Comparison of ENCODE assay signal across 3 cellular contexts in the genomic region with DNA sequence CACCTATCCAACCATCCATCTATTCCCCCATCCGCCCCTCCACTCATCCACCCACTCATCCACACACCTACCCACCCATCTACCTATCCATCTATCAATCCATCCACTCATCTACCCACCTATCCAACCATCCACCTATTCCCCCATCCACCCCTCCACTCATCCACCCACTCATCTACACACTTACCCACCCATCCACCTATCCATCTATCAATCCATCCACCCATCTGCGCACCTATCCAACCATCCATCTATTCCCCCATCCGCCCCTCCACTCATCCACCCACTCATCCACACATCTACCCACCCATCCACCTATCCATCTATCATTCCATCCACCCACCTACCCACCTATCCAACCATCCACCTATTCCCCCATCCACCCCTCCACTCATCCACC.
A peak's percentile ranks its signal among the peaks of the same experiment; 100 is the strongest.
DNase-seq lines count a peak whose midpoint lies in the region; ATAC-seq, FAIRE-seq and TF ChIP-seq lines count a peak whose summit lies in the region.
"Not testable (repeated sequence)": the region's sequence is repeated elsewhere in the genome, so short reads cannot be mapped to it uniquely, and the experiment has no call there.

No MANE protein-coding gene starts in this region.

- TF ChIP-seq POLR2A in K562 (conservative IDR thresholded peaks at IDR 0.05) = not testable (repeated sequence)

- not testable (repeated sequence) for TF ChIP-seq RAD21 in K562 (CRISPR knock-in tag; conservative IDR thresholded peaks at IDR 0.05 in 1 of 2, IDR thresholded peaks at IDR 0.05 in 1 of 2)

- TF ChIP-seq EP300 in K562 (IDR thresholded peaks at IDR 0.05; ENCODE audit: low read length) = not testable (repeated sequence)

- not testable (repeated sequence) for H3K9me1 ChIP-seq in K562 (ENCODE audit: control insufficient read depth, insufficient read depth, low read length)

- in situ Hi-C loops in K562 (cut with MboI) = not testable (repeated sequence)

- not testable (repeated sequence) for H3K9ac ChIP-seq in K562 (ENCODE audit: insufficient read depth in 1 of 2, low read depth in 2 of 2, low read length in 2 of 2)

- not testable (repeated sequence) for TF ChIP-seq CTCF in HEK293 (tag by site-specific recombination; IDR thresholded peaks at IDR 0.05); K562 (IDR thresholded peaks at IDR 0.05 in 2 of 3, conservative IDR thresholded peaks at IDR 0.05 in 1 of 3; ENCODE audit: insufficient read depth in 2 of 3, low read depth in 1 of 3, low read length in 3 of 3)

- not testable (repeated sequence) for H3K9me3 ChIP-seq in HEK293 (ENCODE audit: control insufficient read depth, insufficient read depth, low read depth, low read length); K562 (replicated peaks; ENCODE audit: control insufficient read depth, insufficient read depth, low read depth, low read length)

- DNase-seq in HTR-8/SVneo (ENCODE audit: insufficient read length, low spot score); K562 (ENCODE audit: extremely low read depth in 1 of 4, low spot score in 3 of 4): not testable (repeated sequence)

- not testable (repeated sequence) for H2AFZ ChIP-seq in K562 (ENCODE audit: low read depth, low read length)

- not testable (repeated sequence) for ATAC-seq in K562

- H3K4me1 ChIP-seq in HEK293 (ENCODE audit: control insufficient read depth, insufficient read depth, low read length); K562 (replicated peaks in 1 of 2; ENCODE audit: control insufficient read depth in 2 of 2, insufficient read depth in 2 of 2, low read length in 2 of 2): not testable (repeated sequence)

- POLR2A ChIA-PET in HEK293 (lab: Yijun Ruan, JAX); K562 (lab: Yijun Ruan, JAX): not testable (repeated sequence)

- not testable (repeated sequence) for H3K4me3 ChIP-seq in HEK293 (ENCODE audit: low read depth, low read length); K562

- BruUV-seq in K562 (replicated peaks; lab: Mats Ljungman, UMichigan) = not testable (repeated sequence)

- CTCF ChIA-PET in HEK293 (lab: Yijun Ruan, JAX); K562 (lab: Yijun Ruan, JAX; ENCODE audit: low intra/inter-chr PET ratio): not testable (repeated sequence)

- 0% methylated on average over 2 of the region's 3 CpGs for WGBS in K562 (ENCODE audit: insufficient coverage, low coverage, missing lambda C conversion rate)

- not testable (repeated sequence) for H3K27ac ChIP-seq in HEK293 (ENCODE audit: extremely low read depth, low read depth, low read length); K562 (ENCODE audit: extremely low read depth, low read depth, low read length)

- not testable (repeated sequence) for H3K4me2 ChIP-seq in K562 (ENCODE audit: insufficient read depth, low read length)

- peak; percentile 72 for FAIRE-seq in HTR-8/SVneo (lab: Jason Lieb, UNC)
- peak; percentile 42 for FAIRE-seq in K562 (lab: Jason Lieb, UNC)

- not testable (repeated sequence) for H3K36me3 ChIP-seq in HEK293 (ENCODE audit: control insufficient read depth in 2 of 2, insufficient read depth in 1 of 2, low read length in 2 of 2); K562 (ENCODE audit: control insufficient read depth, insufficient read depth, low read length)

- peaks cover 34 to 42% of the 10 kb centered on the region in 2 experiments; a peak in 4 of 5 replicates for H3K27me3 ChIP-seq in K562 (ENCODE audit: control insufficient read depth in 2 of 2, insufficient read depth in 2 of 2, low read length in 2 of 2)

- H3K79me2 ChIP-seq in K562 (ENCODE audit: control insufficient read depth, insufficient read depth, low read length) = not testable (repeated sequence)

- intact Hi-C loops in K562 (cut with micrococcal nuclease) = not testable (repeated sequence)

- not testable (repeated sequence) for H4K20me1 ChIP-seq in K562 (replicated peaks; ENCODE audit: control insufficient read depth, insufficient read depth, low read length)

TF ChIP-seq in HEK293, 187 proteins besides CTCF, POLR2A, EP300 and RAD21:
- TF ChIP-seq EGR2 (tag by site-specific recombination; IDR thresholded peaks at IDR 0.05; ENCODE audit: low read depth) (peak; percentile 96), ZFHX2 (tag by site-specific recombination; conservative IDR thresholded peaks at IDR 0.05) (peak; percentile 77; the same call in 1 of the 2 replicates)
TF ChIP-seq in HEK293: peak in this region for 2; not testable (repeated sequence) for 185.
